ENCODE assay signal across 8 cellular contexts in the genomic region with DNA sequence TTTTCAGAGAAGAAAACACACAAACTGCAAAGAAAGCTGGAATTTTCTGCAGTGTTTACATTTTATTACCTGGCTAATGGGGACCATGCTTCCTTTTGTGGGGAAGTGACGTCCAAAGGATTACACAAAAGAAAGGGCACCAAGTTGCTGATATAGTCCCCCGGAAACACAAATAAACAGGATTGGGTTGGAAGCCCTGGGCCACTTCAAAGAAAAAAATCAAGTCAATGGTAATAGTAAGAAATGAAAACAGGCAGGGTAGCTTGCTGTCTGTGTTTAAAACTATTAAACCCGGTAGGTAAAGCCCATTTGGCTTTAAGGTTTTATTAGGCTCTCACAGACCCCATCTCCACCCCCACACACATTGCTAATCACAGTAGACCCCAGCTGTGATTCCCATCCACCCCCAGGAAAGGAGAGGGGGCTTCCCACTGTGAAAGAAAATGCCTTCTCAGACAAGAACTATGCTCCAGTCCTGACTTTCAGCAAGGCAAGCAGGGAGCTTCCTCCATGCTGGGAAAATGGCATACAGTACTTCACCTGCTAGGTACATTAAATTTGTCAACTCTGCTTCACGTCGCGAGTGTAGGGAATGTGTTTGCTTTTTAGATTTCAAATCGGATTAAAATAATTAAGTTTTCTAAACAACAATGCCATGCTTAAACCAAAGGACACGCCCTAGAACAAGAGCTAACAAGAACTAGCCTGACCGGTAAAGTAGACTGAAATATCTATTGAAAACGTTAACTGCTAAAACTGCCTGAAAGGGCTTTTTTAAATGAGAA. TPM values are rescaled to one million over a fixed set of nuclear protein-coding genes. Genes with fewer than 3 reads are reported as not detected.
DNase-seq lines count a peak whose midpoint lies in the region; ATAC-seq, FAIRE-seq and TF ChIP-seq lines count a peak whose summit lies in the region.

No MANE protein-coding gene starts in this region.

- no peak for DNase-seq in CD4-positive, alpha-beta memory T cell
- DNase-seq in MM.1S: peak; percentile 33
- peak; percentile 63 for DNase-seq in HepG2 (ENCODE audit: low spot score)
- DNase-seq in NCI-H128 (lab: John Stamatoyannopoulos, UW; ENCODE audit: unreplicated experiment): no peak
- DNase-seq in T1000 (lab: John Stamatoyannopoulos, UW): no peak
- DNase-seq in NCI-H187 treated with DMSO at 0.1 percent for 48 hours (lab: John Stamatoyannopoulos, UW): no peak

- no peak overlapping the region for H3K27ac ChIP-seq in CD4-positive, alpha-beta memory T cell (ENCODE audit: low read depth, low read length)
- peak overlapping the region; percentile 90; the same call in 1 of the 2 replicates for H3K27ac ChIP-seq in MM.1S (ENCODE audit: low read length)
- H3K27ac ChIP-seq in HepG2 (ENCODE audit: extremely low read length, insufficient read depth, low read length): peak overlapping the region; percentile 86

- peaks cover 26% of the 10 kb centered on the region for H3F3A ChIP-seq in MM.1S (ENCODE audit: insufficient read depth, low read length)

- peak overlapping the region; percentile 96 for H3K9ac ChIP-seq in MM.1S (ENCODE audit: low read length)
- H3K9ac ChIP-seq in HepG2 (ENCODE audit: insufficient read depth, low read depth, low read length): peak overlapping the region; percentile 80

- peaks cover 0 to 3% of the 10 kb centered on the region in 2 donors for H3K27me3 Mint-ChIP-seq in CD4-positive, alpha-beta memory T cell
- H3K27me3 Mint-ChIP-seq in brain: peaks cover 53% of the 10 kb centered on the region

- no peak for TF ChIP-seq POLR2A in HepG2 (IDR thresholded peaks at IDR 0.05; ENCODE audit: insufficient read depth in 1 of 2, low read depth in 2 of 2, low read length in 2 of 2)

- peak overlapping the region; percentile 86 to 97 (median 92) for H3K4me3 Mint-ChIP-seq in CD4-positive, alpha-beta memory T cell
- peak overlapping the region; percentile 83 to 90 (median 87) for H3K4me3 Mint-ChIP-seq in brain

- H3K27me3 ChIP-seq in CD4-positive, alpha-beta memory T cell (ENCODE audit: insufficient read depth, low read length): no peaks in the 10 kb centered on the region
- H3K27me3 ChIP-seq in MM.1S (replicated peaks; ENCODE audit: insufficient read depth, low read length): no peaks in the 10 kb centered on the region
- no peaks in the 10 kb centered on the region; a peak in 1 of 5 replicates for H3K27me3 ChIP-seq in HepG2 (ENCODE audit: control insufficient read depth in 1 of 2, insufficient read depth in 2 of 2, low read length in 2 of 2)

- H3K4me2 ChIP-seq in MM.1S (ENCODE audit: low read depth, low read length) (peak overlapping the region; percentile 97), HepG2 (ENCODE audit: low read depth, low read length) (peak overlapping the region; percentile 95)

- POLR2A ChIA-PET in CD4-positive, alpha-beta memory T cell (lab: Charles Lee; ENCODE audit: partially characterized antibody): interaction anchor here (0.7 to 1.1 kb wide), 3 partner anchors 239 to 1268 kb away, joined by 3 read pairs; a partner anchor contains a TSS
- POLR2A ChIA-PET in HepG2 (lab: Yijun Ruan, JAX): interaction anchor here (0.9 to 2.8 kb wide), 5 partner anchors 19 to 102 kb away, joined by 3 to 41 read pairs (median 9); no protein-coding TSS in a partner anchor

- peaks cover 25% of the 10 kb centered on the region for H3K4me1 ChIP-seq in CD4-positive, alpha-beta memory T cell (ENCODE audit: insufficient read depth, low read length)
- H3K4me1 ChIP-seq in MM.1S (ENCODE audit: low read length) (peaks cover 25% of the 10 kb centered on the region), HepG2 (ENCODE audit: insufficient read depth, low read length) (peaks cover 33% of the 10 kb centered on the region)

- 1% methylated on average over 10 of the region's 10 CpGs for WGBS in HepG2 (ENCODE audit: low lambda C conversion rate)

- ATAC-seq in HepG2: no peak
- no peak for ATAC-seq in GM21619 (IDR thresholded peaks at IDR 0.05; ENCODE audit: unreplicated experiment)

- H3K36me3 ChIP-seq in CD4-positive, alpha-beta memory T cell (ENCODE audit: insufficient read depth, low read length): no peaks in the 10 kb centered on the region
- no peaks in the 10 kb centered on the region for H3K36me3 ChIP-seq in MM.1S (replicated peaks; ENCODE audit: insufficient read depth, low read length)
- no peaks in the 10 kb centered on the region; a peak in 1 of 5 replicates for H3K36me3 ChIP-seq in HepG2 (replicated peaks in 1 of 2; ENCODE audit: control insufficient read depth in 1 of 2, insufficient read depth in 2 of 2, low read length in 2 of 2)

- H3K4me3 ChIP-seq in CD4-positive, alpha-beta memory T cell (ENCODE audit: low read length in 2 of 2): peak overlapping the region in 1 of 2 donors; percentile 60
- peak overlapping the region; percentile 83 for H3K4me3 ChIP-seq in MM.1S (ENCODE audit: low read length)
- H3K4me3 ChIP-seq in HepG2 (replicated peaks in 1 of 3; ENCODE audit: insufficient read depth in 1 of 3, low read depth in 2 of 3, low read length in 3 of 3): peak overlapping the region; percentile 90 to 95 (median 92)

- H3K27ac Mint-ChIP-seq in CD4-positive, alpha-beta memory T cell: peak overlapping the region in 5 of 7 donors; percentile 43 to 91 (median 83)
- H3K27ac Mint-ChIP-seq in brain: peak overlapping the region in 3 of 5 experiments; percentile 52 to 81 (median 80)

- TF ChIP-seq CTCF in MM.1S (IDR thresholded peaks at IDR 0.05; ENCODE audit: low read length): no peak
- TF ChIP-seq CTCF in brain (conservative IDR thresholded peaks at IDR 0.05): no peak
- no peak for TF ChIP-seq CTCF in HepG2 (CRISPR knock-in tag; IDR thresholded peaks at IDR 0.05)

- H4K20me1 ChIP-seq in MM.1S (ENCODE audit: insufficient read depth, low read length) (no peaks in the 10 kb centered on the region), HepG2 (ENCODE audit: insufficient read depth, low read length) (no peaks in the 10 kb centered on the region)

- TF ChIP-seq EP300 in HepG2 (IDR thresholded peaks at IDR 0.05; ENCODE audit: low read depth in 2 of 2, low read length in 2 of 2) (no peak), HepG2 (CRISPR knock-in tag; IDR thresholded peaks at IDR 0.05; ENCODE audit: borderline replicate concordance) (no peak)

- no peak for TF ChIP-seq RAD21 in HepG2 (CRISPR knock-in tag; IDR thresholded peaks at IDR 0.05)

- H3K4me1 Mint-ChIP-seq in CD4-positive, alpha-beta memory T cell: peaks cover 16 to 37% (median 17%) of the 10 kb centered on the region in 4 donors
- H3K4me1 Mint-ChIP-seq in brain: peaks cover 33% of the 10 kb centered on the region

- BruUV-seq in HepG2 (replicated peaks; lab: Mats Ljungman, UMichigan): TSS peak; percentile 64

- FAIRE-seq in HepG2 (lab: Jason Lieb, UNC): no peak

- H3K9me2 ChIP-seq in MM.1S (replicated peaks; ENCODE audit: insufficient read depth, low read length): no peaks in the 10 kb centered on the region

- H3K79me2 ChIP-seq in MM.1S (ENCODE audit: low read length) (peaks cover 59% of the 10 kb centered on the region), HepG2 (ENCODE audit: insufficient read depth, low read length) (peaks cover 51% of the 10 kb centered on the region)

- no peaks in the 10 kb centered on the region for H3K9me3 ChIP-seq in CD4-positive, alpha-beta memory T cell (ENCODE audit: control insufficient read depth in 1 of 2, low read length in 2 of 2)
- H3K9me3 ChIP-seq in MM.1S (replicated peaks; ENCODE audit: insufficient read depth, low read length) (no peaks in the 10 kb centered on the region), HepG2 (ENCODE audit: low read length) (no peaks in the 10 kb centered on the region)

- H2AFZ ChIP-seq in MM.1S (ENCODE audit: low read length): 0 out of 2 replicates have a peak overlapping the region, but pooled peaks have one; percentile 9
- H2AFZ ChIP-seq in HepG2 (ENCODE audit: low read length): no peak overlapping the region

- peaks cover 0 to 2% (median 0%) of the 10 kb centered on the region in 8 donors for H3K9me3 Mint-ChIP-seq in CD4-positive, alpha-beta memory T cell
- H3K9me3 Mint-ChIP-seq in brain: no peaks in the 10 kb centered on the region

- CTCF ChIA-PET in CD4-positive, alpha-beta memory T cell (lab: Charles Lee; ENCODE audit: partially characterized antibody): interaction anchor here (0.7 to 3.5 kb wide), 8 partner anchors 11 to 411 kb away, joined by 3 to 53 read pairs (median 5); no protein-coding TSS in a partner anchor
- CTCF ChIA-PET in HepG2 (lab: Yijun Ruan, JAX; ENCODE audit: low intra/inter-chr PET ratio, low total read pairs): no interaction called here

- in situ Hi-C loops in HepG2 (cut with HindIII; ENCODE audit: extremely low pct_ligation_motif_present, low pct_unique_long_range_greater_than_20kb): loop anchor here (10.0 kb wide), 1 partner anchor 401 kb away; no protein-coding TSS in a partner anchor

- intact Hi-C loops in CD4-positive, alpha-beta memory T cell (cut with micrococcal nuclease): loop anchor here (5.0 kb wide), 1 partner anchor 666 kb away; a partner anchor contains a TSS
- intact Hi-C loops in HepG2 (cut with micrococcal nuclease; ENCODE audit: unreplicated experiment): loop anchor here (5.0 kb wide), 2 partner anchors 234 to 296 kb away; a partner anchor contains a TSS

- peaks cover 0 to 3% of the 10 kb centered on the region in 2 donors for H3K36me3 Mint-ChIP-seq in CD4-positive, alpha-beta memory T cell
- H3K36me3 Mint-ChIP-seq in brain: no peaks in the 10 kb centered on the region

RNA-seq across cellular contexts. Expression of a gene that starts 1.1 kb away (rescaled TPM):
- total RNA-seq in CD4-positive, alpha-beta memory T cell: 1 to 10 TPM; 4.2 to 4.3 TPM
- polyA plus RNA-seq in CD4-positive, alpha-beta memory T cell: 1 to 10 TPM; 6.8 to 8.0 TPM
- 57.7 TPM for polyA plus RNA-seq in brain (ENCODE audit: insufficient read depth, low read depth, low replicate concordance)
- 16.6 and 26.0 TPM in 2 replicates for total RNA-seq in HepG2 (2016; rRNA removed; fragmentation: Illumina TruSeq; extraction: Trizol)
- 6.4 and 7.0 TPM in 2 replicates for total RNA-seq in HepG2 (2016; cell fraction: cytosol; rRNA removed; fragmentation: Illumina TruSeq; extraction: Trizol; ENCODE audit: low read depth)
- total RNA-seq in HepG2 (2016; cell fraction: insoluble cytoplasmic fraction; rRNA removed; fragmentation: Illumina TruSeq; extraction: Trizol): 16.2 and 26.8 TPM in 2 replicates
- total RNA-seq in HepG2 (2016; cell fraction: membrane; rRNA removed; fragmentation: Illumina TruSeq; extraction: Trizol): 17.6 and 19.2 TPM in 2 replicates
- 22.4 and 25.2 TPM in 2 replicates for total RNA-seq in HepG2 (2016; cell fraction: nucleus; rRNA removed; fragmentation: Illumina TruSeq; extraction: Trizol)
- polyA plus RNA-seq in HepG2 (2011; rRNA removed): 53.0 and 53.9 TPM in 2 replicates
- 39.8 and 47.5 TPM in 2 replicates for polyA plus RNA-seq in HepG2 (2011; cell fraction: cytosol; rRNA removed)
- 11.4 and 15.5 TPM in 2 replicates for polyA plus RNA-seq in HepG2 (2011; cell fraction: nucleus; rRNA removed)
- polyA plus RNA-seq in HepG2 (2012): 80.7 and 95.5 TPM in 2 replicates
- polyA plus RNA-seq in HepG2 (2016; cell fraction: cytosol; fragmentation: Illumina TruSeq; extraction: Trizol; ENCODE audit: low read depth): 9.1 and 9.7 TPM in 2 replicates
- 21.6 and 23.8 TPM in 2 replicates for polyA plus RNA-seq in HepG2 (2016; cell fraction: insoluble cytoplasmic fraction; fragmentation: Illumina TruSeq; extraction: Trizol; ENCODE audit: low read depth)
- polyA plus RNA-seq in HepG2 (2016; cell fraction: membrane; fragmentation: Illumina TruSeq; extraction: Trizol; ENCODE audit: low read depth): 18.6 and 19.9 TPM in 2 replicates
- polyA plus RNA-seq in HepG2 (2016; cell fraction: nucleus; fragmentation: Illumina TruSeq; extraction: Trizol; ENCODE audit: insufficient read depth, low read depth): 41.5 and 46.0 TPM in 2 replicates
- polyA minus RNA-seq in HepG2 (2011; rRNA and poly(A)+ RNA removed; ENCODE audit: low replicate concordance): 58.8 and 113 TPM in 2 replicates
- 32.1 and 38.6 TPM in 2 replicates for polyA minus RNA-seq in HepG2 (2011; cell fraction: cytosol; rRNA and poly(A)+ RNA removed)
- 9.5 and 12.4 TPM in 2 replicates for polyA minus RNA-seq in HepG2 (2011; cell fraction: nucleus; rRNA and poly(A)+ RNA removed)

RNA-seq across cellular contexts. Expression of a gene that starts 55.7 kb away (rescaled TPM):
- total RNA-seq in CD4-positive, alpha-beta memory T cell: under 1 TPM in 1 of 2 experiments, not detected in 1; 0.03 TPM
- not detected for polyA plus RNA-seq in CD4-positive, alpha-beta memory T cell
- polyA plus RNA-seq in brain (ENCODE audit: insufficient read depth, low read depth, low replicate concordance): 17.7 TPM
- 0.60 and 0.97 TPM in 2 replicates for total RNA-seq in HepG2 (2016; rRNA removed; fragmentation: Illumina TruSeq; extraction: Trizol)
- 0.09 and 0.10 TPM in 2 replicates for total RNA-seq in HepG2 (2016; cell fraction: cytosol; rRNA removed; fragmentation: Illumina TruSeq; extraction: Trizol; ENCODE audit: low read depth)
- 0.65 and 0.98 TPM in 2 replicates for total RNA-seq in HepG2 (2016; cell fraction: insoluble cytoplasmic fraction; rRNA removed; fragmentation: Illumina TruSeq; extraction: Trizol)
- total RNA-seq in HepG2 (2016; cell fraction: membrane; rRNA removed; fragmentation: Illumina TruSeq; extraction: Trizol): 0.31 and 0.34 TPM in 2 replicates
- 0.88 and 0.96 TPM in 2 replicates for total RNA-seq in HepG2 (2016; cell fraction: nucleus; rRNA removed; fragmentation: Illumina TruSeq; extraction: Trizol)
- polyA plus RNA-seq in HepG2 (2011; rRNA removed): 2.6 and 2.9 TPM in 2 replicates
- 1.4 and 2.1 TPM in 2 replicates for polyA plus RNA-seq in HepG2 (2011; cell fraction: cytosol; rRNA removed)
- 3.8 and 4.4 TPM in 2 replicates for polyA plus RNA-seq in HepG2 (2011; cell fraction: nucleus; rRNA removed)
- polyA plus RNA-seq in HepG2 (2012): 5.5 and 6.4 TPM in 2 replicates
- 0.01 and 0.02 TPM in 2 replicates for polyA plus RNA-seq in HepG2 (2016; cell fraction: cytosol; fragmentation: Illumina TruSeq; extraction: Trizol; ENCODE audit: low read depth)
- 0.49 and 0.60 TPM in 2 replicates for polyA plus RNA-seq in HepG2 (2016; cell fraction: insoluble cytoplasmic fraction; fragmentation: Illumina TruSeq; extraction: Trizol; ENCODE audit: low read depth)
- polyA plus RNA-seq in HepG2 (2016; cell fraction: membrane; fragmentation: Illumina TruSeq; extraction: Trizol; ENCODE audit: low read depth): 0.03 and 0.08 TPM in 2 replicates
- polyA plus RNA-seq in HepG2 (2016; cell fraction: nucleus; fragmentation: Illumina TruSeq; extraction: Trizol; ENCODE audit: insufficient read depth, low read depth): 0.84 and 0.97 TPM in 2 replicates
- polyA minus RNA-seq in HepG2 (2011; rRNA and poly(A)+ RNA removed; ENCODE audit: low replicate concordance): 2.5 and 9.3 TPM in 2 replicates
- polyA minus RNA-seq in HepG2 (2011; cell fraction: cytosol; rRNA and poly(A)+ RNA removed): 5.9 and 7.9 TPM in 2 replicates
- polyA minus RNA-seq in HepG2 (2011; cell fraction: nucleus; rRNA and poly(A)+ RNA removed): 8.0 and 9.9 TPM in 2 replicates

Comparison
In these comparisons a context has a peak if more than half of its experiments do, and no peak if none do; other contexts are left out.
1. DNase-seq: peak in MM.1S (single experiment) and HepG2 (single experiment); none in CD4-positive, alpha-beta memory T cell (0 of 5), NCI-H128 (single experiment), T1000 (single experiment) and NCI-H187 treated with DMSO at 0.1 percent for 48 hours (single experiment).